Comparison of ENCODE assay signal across 1 cellular context in genomic region chr3:24287728-24288450, GRCh38.
TF ChIP-seq lines count a peak whose summit lies in the region.

No MANE protein-coding gene starts in this region.

TF ChIP-seq in HepG2, 621 proteins besides CTCF, POLR2A, EP300 and RAD21 (continued from another document):
- TF ChIP-seq, protein P1, sequence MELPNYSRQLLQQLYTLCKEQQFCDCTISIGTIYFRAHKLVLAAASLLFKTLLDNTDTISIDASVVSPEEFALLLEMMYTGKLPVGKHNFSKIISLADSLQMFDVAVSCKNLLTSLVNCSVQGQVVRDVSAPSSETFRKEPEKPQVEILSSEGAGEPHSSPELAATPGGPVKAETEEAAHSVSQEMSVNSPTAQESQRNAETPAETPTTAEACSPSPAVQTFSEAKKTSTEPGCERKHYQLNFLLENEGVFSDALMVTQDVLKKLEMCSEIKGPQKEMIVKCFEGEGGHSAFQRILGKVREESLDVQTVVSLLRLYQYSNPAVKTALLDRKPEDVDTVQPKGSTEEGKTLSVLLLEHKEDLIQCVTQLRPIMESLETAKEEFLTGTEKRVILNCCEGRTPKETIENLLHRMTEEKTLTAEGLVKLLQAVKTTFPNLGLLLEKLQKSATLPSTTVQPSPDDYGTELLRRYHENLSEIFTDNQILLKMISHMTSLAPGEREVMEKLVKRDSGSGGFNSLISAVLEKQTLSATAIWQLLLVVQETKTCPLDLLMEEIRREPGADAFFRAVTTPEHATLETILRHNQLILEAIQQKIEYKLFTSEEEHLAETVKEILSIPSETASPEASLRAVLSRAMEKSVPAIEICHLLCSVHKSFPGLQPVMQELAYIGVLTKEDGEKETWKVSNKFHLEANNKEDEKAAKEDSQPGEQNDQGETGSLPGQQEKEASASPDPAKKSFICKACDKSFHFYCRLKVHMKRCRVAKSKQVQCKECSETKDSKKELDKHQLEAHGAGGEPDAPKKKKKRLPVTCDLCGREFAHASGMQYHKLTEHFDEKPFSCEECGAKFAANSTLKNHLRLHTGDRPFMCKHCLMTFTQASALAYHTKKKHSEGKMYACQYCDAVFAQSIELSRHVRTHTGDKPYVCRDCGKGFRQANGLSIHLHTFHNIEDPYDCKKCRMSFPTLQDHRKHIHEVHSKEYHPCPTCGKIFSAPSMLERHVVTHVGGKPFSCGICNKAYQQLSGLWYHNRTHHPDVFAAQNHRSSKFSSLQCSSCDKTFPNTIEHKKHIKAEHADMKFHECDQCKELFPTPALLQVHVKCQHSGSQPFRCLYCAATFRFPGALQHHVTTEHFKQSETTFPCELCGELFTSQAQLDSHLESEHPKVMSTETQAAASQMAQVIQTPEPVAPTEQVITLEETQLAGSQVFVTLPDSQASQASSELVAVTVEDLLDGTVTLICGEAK (IDR thresholded peaks at IDR 0.05), result no peak
- TF ChIP-seq, protein P1 (CRISPR knock-in tag; IDR thresholded peaks at IDR 0.05), result no peak
- no peak for TF ChIP-seq ZNF709 (CRISPR knock-in tag; IDR thresholded peaks at IDR 0.05)
- TF ChIP-seq NFYC (CRISPR knock-in tag; IDR thresholded peaks at IDR 0.05), result no peak
- no peak for TF ChIP-seq YEATS2 (CRISPR knock-in tag; IDR thresholded peaks at IDR 0.05; ENCODE audit: borderline replicate concordance)
- no peak for TF ChIP-seq GTF3A (CRISPR knock-in tag; conservative IDR thresholded peaks at IDR 0.05)
- TF ChIP-seq GATA4 (IDR thresholded peaks at IDR 0.05; ENCODE audit: borderline replicate concordance, low read depth), result no peak
